ENCODE assay signal across 27 cellular contexts in the genomic region with DNA sequence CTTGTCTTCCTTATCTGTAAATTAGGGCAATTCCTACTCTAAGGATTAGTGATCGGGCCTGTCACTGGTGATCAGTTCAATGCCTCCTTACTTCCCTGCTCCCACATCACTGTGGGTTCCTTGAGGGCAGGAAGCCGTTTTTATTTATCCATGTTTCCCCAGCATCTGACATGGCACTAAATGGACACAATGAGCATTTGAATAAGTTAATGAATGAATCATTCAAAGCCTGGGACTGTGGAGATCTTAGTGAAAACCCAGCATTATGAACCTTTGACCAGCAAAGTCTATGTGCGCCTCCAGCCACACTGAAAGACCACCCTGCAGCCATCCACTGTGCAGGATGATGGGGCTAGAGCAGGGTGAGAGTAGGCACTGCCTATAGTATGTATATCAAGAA. TPM values are rescaled to one million over a fixed set of nuclear protein-coding genes. Genes with fewer than 3 reads are reported as not detected.
"Had no signal": no experiment of that assay in that cellular context is flagged by ENCODE, and none has a peak within 500 bp of the region (broad histone marks: within the 10 kb centered on the region; RNA-seq: fewer than 3 reads in every experiment).

No MANE protein-coding gene starts in this region.

- H3K9me3 Mint-ChIP-seq: T-helper 2 cell treated with Interferon-gamma antibody and Interleukin-4, amounts not matched to agents 5 μg/mL and 100 μg/mL, for 36 hours had no signal

- H3K36me3 ChIP-seq: neural progenitor cell, right atrium auricular region, spleen, upper lobe of left lung had no signal

- H3K27ac ChIP-seq: body of pancreas, dorsolateral prefrontal cortex, foreskin keratinocyte, neural progenitor cell, parathyroid adenoma, psoas muscle, spleen, testis, upper lobe of left lung, vagina, VCaP had no signal

- ATAC-seq: activated T-cell treated with anti-CD3 and anti-CD28 coated beads, Interleukin-2, amount 50 U/mL, for 72 hours; body of pancreas; foreskin keratinocyte; left ventricle myocardium superior; naive thymus-derived CD8-positive, alpha-beta T cell; psoas muscle had no signal

- H3K27ac Mint-ChIP-seq: activated naive CD8-positive, alpha-beta T cell; activated T-cell treated with anti-CD3 and anti-CD28 coated beads, Interleukin-2, amount 50 U/mL, for 72 hours; naive thymus-derived CD8-positive, alpha-beta T cell; neural progenitor cell; T-helper 2 cell treated with Interferon-gamma antibody and Interleukin-4, amounts not matched to agents 5 μg/mL and 100 μg/mL, for 36 hours had no signal

- H3K4me1 Mint-ChIP-seq: naive thymus-derived CD8-positive, alpha-beta T cell; neural progenitor cell had no signal

- H3K27me3 ChIP-seq: body of pancreas, neural progenitor cell, right atrium auricular region, testis, upper lobe of left lung, vagina had no signal

- H3K4me1 ChIP-seq: body of pancreas, foreskin keratinocyte, neural progenitor cell, parathyroid adenoma, psoas muscle, spleen, upper lobe of left lung had no signal

- H3K4me3 ChIP-seq: body of pancreas, dorsolateral prefrontal cortex, neural progenitor cell, psoas muscle, right atrium auricular region, spleen, testis, upper lobe of left lung, vagina had no signal

- H2AFZ ChIP-seq: neural progenitor cell, parathyroid adenoma had no signal

- H3K4me3 Mint-ChIP-seq: activated naive CD8-positive, alpha-beta T cell; activated T-cell treated with anti-CD3 and anti-CD28 coated beads, Interleukin-2, amount 50 U/mL, for 72 hours; naive thymus-derived CD8-positive, alpha-beta T cell; neural progenitor cell; T-helper 2 cell treated with Interferon-gamma antibody and Interleukin-4, amounts not matched to agents 5 μg/mL and 100 μg/mL, for 36 hours had no signal

- H3K36me3 Mint-ChIP-seq: activated naive CD8-positive, alpha-beta T cell; neural progenitor cell had no signal

- H3K4me2 ChIP-seq: neural progenitor cell had no signal

- H3K9ac ChIP-seq: neural progenitor cell, parathyroid adenoma had no signal

- H3K9me3 ChIP-seq: body of pancreas, psoas muscle, testis, vagina had no signal

- DNase-seq: activated CD4-positive, alpha-beta T cell treated with anti-CD3 and anti-CD28 coated beads for 4 hours; activated CD4-positive, alpha-beta T cell treated with anti-CD3 and anti-CD28 coated beads, Interleukin-2, amount 50 U/mL, for 4 hours; activated naive CD4-positive, alpha-beta T cell treated with Interleukin-2 at 50 U/mL for 16 hours; activated T-cell treated with anti-CD3 and anti-CD28 coated beads for 4 hours; activated T-cell treated with anti-CD3 and anti-CD28 coated beads, Interleukin-2, amount 50 U/mL, for 72 hours; aorta; body of pancreas; dorsolateral prefrontal cortex; effector memory CD4-positive, alpha-beta T cell; foreskin keratinocyte; left ventricle myocardium superior; naive thymus-derived CD8-positive, alpha-beta T cell; occipital lobe; psoas muscle; spleen; stimulated activated naive CD4-positive, alpha-beta T cell; T-helper 1 cell; testis; upper lobe of left lung had no signal

RNA-seq across cellular contexts. Expression of a gene that starts 11.6 kb away (rescaled TPM):
- total RNA-seq: foreskin keratinocyte; lung microvascular endothelial cell; naive thymus-derived CD8-positive, alpha-beta T cell had no signal
- polyA plus RNA-seq: naive thymus-derived CD8-positive, alpha-beta T cell had no signal
